In the genomic region with DNA sequence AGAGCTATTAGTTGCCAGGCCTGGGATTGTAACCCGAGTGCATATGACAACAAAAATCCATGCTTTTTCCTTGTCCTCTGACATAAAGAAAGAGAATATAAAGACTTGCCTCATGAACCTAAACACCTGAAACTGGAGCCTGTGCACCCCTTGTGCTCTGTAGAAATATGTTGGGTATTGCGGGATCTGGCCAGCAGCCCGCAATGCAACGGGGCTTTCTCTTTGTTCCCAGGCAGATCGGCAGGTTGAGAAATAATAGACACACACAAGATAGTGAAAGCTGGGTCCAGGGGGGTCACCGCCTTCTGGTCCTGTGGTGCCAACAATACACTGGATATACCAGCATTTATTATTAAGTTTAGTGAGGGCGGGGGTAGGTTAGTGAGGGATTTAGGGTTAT, we compare ENCODE assay signal across 10 cellular contexts. TPM values are rescaled to one million over a fixed set of nuclear protein-coding genes. Genes with fewer than 3 reads are reported as not detected.
"Had no signal": no experiment of that assay in that cellular context is flagged by ENCODE, and none has a peak within 500 bp of the region (broad histone marks: within the 10 kb centered on the region; RNA-seq: fewer than 3 reads in every experiment).

No MANE protein-coding gene starts in this region.

RNA-seq across cellular contexts. Expression of a gene that starts 17.3 kb away (rescaled TPM):
- total RNA-seq: activated B cell treated with CpG ODN at 0.5 μM for 24 hours; activated CD4-positive, alpha-beta memory T cell treated with anti-CD3 and anti-CD28 coated beads for 36 hours; activated CD4-positive, alpha-beta T cell treated with anti-CD3 and anti-CD28 coated beads, Interleukin-2, amount 10 ng/mL, durations not matched to agents 7 days and 5 days; activated CD8-positive, alpha-beta memory T cell treated with anti-CD3 and anti-CD28 coated beads for 36 hours; activated T-cell treated with anti-CD3 and anti-CD28 coated beads, Interleukin-2, amount 50 U/mL, for 72 hours; MCF 10A; SK-MEL-5; T-helper 17 cell had no signal
- polyA plus RNA-seq: IgD-negative memory B cell had no signal

RNA-seq across cellular contexts. Expression of a gene that starts 25.2 kb away (rescaled TPM):
- total RNA-seq: activated B cell treated with CpG ODN at 0.5 μM for 24 hours; activated CD4-positive, alpha-beta memory T cell treated with anti-CD3 and anti-CD28 coated beads for 36 hours; ascending aorta; MCF 10A; SK-MEL-5 had no signal
- polyA plus RNA-seq: IgD-negative memory B cell had no signal
